2 cellular contexts compared by ENCODE assay signal in genomic region chr4:169110633-169111032, GRCh38.
A peak's percentile ranks its signal among the peaks of the same experiment; 100 is the strongest.
TF ChIP-seq lines count a peak whose summit lies in the region.

No MANE protein-coding gene starts in this region.

TF ChIP-seq in HepG2, 621 proteins besides CTCF, POLR2A, EP300 and RAD21 (continued from another document):
- TF ChIP-seq MAFK (conservative IDR thresholded peaks at IDR 0.05 in 1 of 2, IDR thresholded peaks at IDR 0.05 in 1 of 2; ENCODE audit: low read length in 2 of 2) (peak; percentile 50 to 67; a peak in 3 of 4 replicates), SMARCE1 (IDR thresholded peaks at IDR 0.05; ENCODE audit: borderline replicate concordance) (no peak), MXI1 (IDR thresholded peaks at IDR 0.05; ENCODE audit: borderline replicate concordance, low read depth, low read length) (no peak), MAFF (IDR thresholded peaks at IDR 0.05; ENCODE audit: low read depth, low read length) (peak; percentile 58; the same call in 1 of the 2 replicates)

TF ChIP-seq in K562, 482 proteins besides CTCF, POLR2A, EP300 and RAD21 (continued from another document):
- TF ChIP-seq C11orf30 (IDR thresholded peaks at IDR 0.05; ENCODE audit: low read depth) (peak; percentile 30; the same call in 1 of the 2 replicates), NFE2 (IDR thresholded peaks at IDR 0.05; ENCODE audit: low read depth) (peak; percentile 27; the same call in 1 of the 2 replicates), ZC3H11A (IDR thresholded peaks at IDR 0.05; ENCODE audit: low read depth, low read length) (no peak)
